ENCODE assay signal across 21 cellular contexts in genomic region chr1:56139786-56140185, GRCh38.
"Had no signal": no experiment of that assay in that cellular context is flagged by ENCODE, and none has a peak within 500 bp of the region (broad histone marks: within the 10 kb centered on the region; RNA-seq: fewer than 3 reads in every experiment).

No MANE protein-coding gene starts in this region.

- H3K9me3 ChIP-seq: adrenal gland, esophagus squamous epithelium, prostate gland, right atrium auricular region, tibial nerve, vagina had no signal

- H3K36me3 ChIP-seq: adrenal gland, cardiac muscle cell, esophagus squamous epithelium, prostate gland, right atrium auricular region, tibial nerve, vagina, WERI-Rb-1 had no signal

- H3K27me3 Mint-ChIP-seq: stimulated activated naive CD8-positive, alpha-beta T cell treated with anti-CD3 and anti-CD28 coated beads, Interleukin-15, Interleukin-2, amounts not matched to agents 100 ng/mL and 50 ng/mL, for 24 hours had no signal

- H3K4me3 Mint-ChIP-seq: mesothelial cell of epicardium; natural killer cell treated with Interleukin-12 subunit alpha and Interleukin-12 subunit beta and Interleukin-15 and Interleukin-18, amount 100 ng/mL, for 72 hours; stimulated activated naive CD8-positive, alpha-beta T cell treated with anti-CD3 and anti-CD28 coated beads, Interleukin-15, Interleukin-2, amounts not matched to agents 100 ng/mL and 50 ng/mL, for 24 hours had no signal

- H3K9me3 Mint-ChIP-seq: mesothelial cell of epicardium; natural killer cell treated with Interleukin-12 subunit alpha and Interleukin-12 subunit beta and Interleukin-15 and Interleukin-18, amount 100 ng/mL, for 72 hours; stimulated activated naive CD8-positive, alpha-beta T cell treated with anti-CD3 and anti-CD28 coated beads, Interleukin-15, Interleukin-2, amounts not matched to agents 100 ng/mL and 50 ng/mL, for 24 hours had no signal

- ATAC-seq: activated naive CD4-positive, alpha-beta T cell treated with anti-CD3 and anti-CD28 coated beads, Interleukin-2, amount 50 U/mL, for 72 hours; left colon; natural killer cell treated with Interleukin-12 subunit alpha and Interleukin-12 subunit beta and Interleukin-15 and Interleukin-18, amount 100 ng/mL, for 72 hours had no signal

- DNase-seq: activated CD4-positive, alpha-beta T cell treated with anti-CD3 and anti-CD28 coated beads for 1 hour; activated gamma-delta T cell; adrenal gland; dermis blood vessel endothelial cell; effector memory CD4-positive, alpha-beta T cell; esophagus squamous epithelium; left colon; occipital lobe; T-helper 2 cell had no signal

- H3K4me1 ChIP-seq: prostate gland, right atrium auricular region, tibial nerve, vagina had no signal

- H3K4me3 ChIP-seq: adrenal gland, cardiac muscle cell, esophagus squamous epithelium, lung, prostate gland, right atrium auricular region, skin epidermis, tibial nerve, vagina had no signal

- H3K27me3 ChIP-seq: adrenal gland, cardiac muscle cell, right atrium auricular region, tibial nerve, vagina had no signal

- H3K27ac ChIP-seq: adrenal gland, cardiac muscle cell, esophagus squamous epithelium, prostate gland, right atrium auricular region, skin epidermis, tibial nerve, vagina, WERI-Rb-1 had no signal

- H3K36me3 Mint-ChIP-seq: activated naive CD4-positive, alpha-beta T cell treated with anti-CD3 and anti-CD28 coated beads, Interleukin-2, amount 50 U/mL, for 72 hours; mesothelial cell of epicardium; natural killer cell treated with Interleukin-12 subunit alpha and Interleukin-12 subunit beta and Interleukin-15 and Interleukin-18, amount 100 ng/mL, for 72 hours had no signal

- H3K27ac Mint-ChIP-seq: activated naive CD4-positive, alpha-beta T cell treated with anti-CD3 and anti-CD28 coated beads, Interleukin-2, amount 50 U/mL, for 72 hours; mesothelial cell of epicardium; natural killer cell treated with Interleukin-12 subunit alpha and Interleukin-12 subunit beta and Interleukin-15 and Interleukin-18, amount 100 ng/mL, for 72 hours; stimulated activated naive CD8-positive, alpha-beta T cell treated with anti-CD3 and anti-CD28 coated beads, Interleukin-15, Interleukin-2, amounts not matched to agents 100 ng/mL and 50 ng/mL, for 24 hours had no signal
